Comparison of ENCODE assay signal across 21 cellular contexts in genomic region chr3:22170370-22170769, GRCh38.
"Had no signal": no experiment of that assay in that cellular context is flagged by ENCODE, and none has a peak within 500 bp of the region (broad histone marks: within the 10 kb centered on the region; RNA-seq: fewer than 3 reads in every experiment).

No MANE protein-coding gene starts in this region.

- DNase-seq: IMR-90, Karpas-422, KG1, MM.1S, NCI-H1092 treated with DMSO at 0.1 percent for 48 hours, NCI-H1436, NCI-H187, NCI-H2029, NCI-H2081 treated with DMSO at 0.1 percent for 48 hours, NCI-H2171, NCI-H226, NCI-H446, NCI-H510A, NCI-H524 treated with DMSO at 0.1 percent for 48 hours, NCI-H69, NCI-H774, PC-3, SHP77 had no signal

- FAIRE-seq: HepG2 had no signal

- H3K27ac ChIP-seq: RWPE1 had no signal

- ATAC-seq: HepG2, Panc1, PC-3 had no signal
